Comparison of ENCODE assay signal across 14 cellular contexts in the genomic region with DNA sequence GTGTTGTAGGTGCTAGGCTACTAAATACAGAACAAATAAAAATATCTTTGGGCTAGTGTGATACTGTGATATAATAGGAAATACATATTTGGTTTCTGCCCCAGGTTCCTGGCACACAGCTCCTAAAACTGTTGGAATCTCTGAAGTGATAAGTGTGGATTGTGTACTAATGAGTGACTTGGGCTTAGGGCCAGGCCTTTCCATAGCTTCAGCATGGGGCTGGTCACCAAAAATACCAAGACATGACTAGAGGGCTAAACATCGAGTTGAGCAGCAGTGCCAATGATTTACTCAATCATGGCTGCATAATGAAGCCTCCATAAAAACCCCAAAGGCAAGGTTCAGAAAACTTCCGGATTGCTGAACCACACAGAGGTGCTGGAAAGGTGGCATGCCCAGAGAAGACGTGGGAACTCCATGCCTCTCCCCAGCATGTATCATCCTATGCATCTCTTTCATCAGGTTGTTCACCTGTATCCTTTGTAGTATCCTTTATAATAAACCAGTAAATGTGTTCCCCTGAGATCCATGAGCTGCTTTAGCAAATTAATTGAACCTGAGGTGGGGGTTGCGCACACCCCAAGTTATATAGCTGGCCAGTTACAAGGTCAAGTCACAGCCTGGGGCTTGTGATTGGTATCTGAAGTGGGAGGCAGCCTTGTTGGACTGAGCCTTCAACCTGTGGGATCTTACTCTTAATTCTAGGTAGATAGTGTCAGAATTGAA. TPM values are rescaled to one million over a fixed set of nuclear protein-coding genes. Genes with fewer than 3 reads are reported as not detected.
DNase-seq lines count a peak whose midpoint lies in the region; TF ChIP-seq lines count a peak whose summit lies in the region.
"Had no signal": no experiment of that assay in that cellular context is flagged by ENCODE, and none has a peak within 500 bp of the region (broad histone marks: within the 10 kb centered on the region; RNA-seq: fewer than 3 reads in every experiment).

No MANE protein-coding gene starts in this region.

- intact Hi-C loops in left ventricle myocardium inferior (cut with micrococcal nuclease) (no loop called here), thyroid gland (cut with DNase I) (no loop called here)

- H3K27me3 ChIP-seq in MG63 (no peaks in the 10 kb centered on the region), left ventricle myocardium inferior (ENCODE audit: low read depth) (no peaks in the 10 kb centered on the region), skeletal muscle tissue (ENCODE audit: control insufficient read depth in 3 of 3, insufficient read depth in 3 of 3, low read length in 3 of 3) (no peaks in the 10 kb centered on the region), thyroid gland (no peaks in the 10 kb centered on the region)
- H3K27me3 ChIP-seq: dorsolateral prefrontal cortex, suprapubic skin had no signal

- peak; percentile 56 for DNase-seq in MG63
- peak; percentile 21 for DNase-seq in cerebellum (ENCODE audit: low spot score)
- peak; percentile 51 for DNase-seq in left ventricle myocardium inferior
- DNase-seq in mesenteric fat pad (ENCODE audit: low spot score) = no peak
- DNase-seq in thyroid gland = no peak
- DNase-seq in nucleus accumbens (lab: John Stamatoyannopoulos, UW) = no peak
- DNase-seq: activated CD8-positive, alpha-beta memory T cell treated with anti-CD3 and anti-CD28 coated beads, Interleukin-2, amount 50 U/mL, for 4 hours; activated naive CD8-positive, alpha-beta T cell treated with anti-CD3 and anti-CD28 coated beads for 36 hours; CD8-positive, alpha-beta memory T cell; dorsolateral prefrontal cortex; GDM1 had no signal

- peaks cover 4% of the 10 kb centered on the region; the same call in 1 of the 2 replicates for H3K36me3 ChIP-seq in MG63
- H3K36me3 ChIP-seq in left ventricle myocardium inferior = no peaks in the 10 kb centered on the region
- no peaks in the 10 kb centered on the region for H3K36me3 ChIP-seq in skeletal muscle tissue (ENCODE audit: control insufficient read depth in 3 of 3, insufficient read depth in 3 of 3, low read length in 3 of 3)
- H3K36me3 ChIP-seq in thyroid gland = no peaks in the 10 kb centered on the region
- H3K36me3 ChIP-seq: suprapubic skin had no signal

- H3K9me3 ChIP-seq in MG63 (0 out of 2 replicates have a peak, but pooled peaks cover 2% of the 10 kb centered on the region), left ventricle myocardium inferior (replicated peaks) (no peaks in the 10 kb centered on the region), skeletal muscle tissue (ENCODE audit: control insufficient read depth in 3 of 3, low read length in 3 of 3) (no peaks in the 10 kb centered on the region), thyroid gland (no peaks in the 10 kb centered on the region)
- H3K9me3 ChIP-seq: suprapubic skin had no signal

- TF ChIP-seq POLR2A in thyroid gland (IDR thresholded peaks at IDR 0.05) = no peak

- H3K27ac ChIP-seq in left ventricle myocardium inferior (replicated peaks) (peak overlapping the region; percentile 81), skeletal muscle tissue (ENCODE audit: low read depth, low read length) (peak overlapping the region; percentile 52), thyroid gland (no peak overlapping the region)
- H3K27ac ChIP-seq: dorsolateral prefrontal cortex, suprapubic skin, VCaP had no signal

- H3K4me3 ChIP-seq in MG63 (no peak overlapping the region), left ventricle myocardium inferior (peak overlapping the region; percentile 27), skeletal muscle tissue (ENCODE audit: low read length in 3 of 3) (peak overlapping the region in 1 of 3 donors; percentile 42), thyroid gland (replicated peaks in 1 of 3) (no peak overlapping the region)
- H3K4me3 ChIP-seq: dorsolateral prefrontal cortex, suprapubic skin had no signal

- TF ChIP-seq CTCF in left ventricle myocardium inferior (IDR thresholded peaks at IDR 0.05; ENCODE audit: borderline replicate concordance) (no peak), thyroid gland (IDR thresholded peaks at IDR 0.05) (no peak)

- H3K9ac ChIP-seq in skeletal muscle tissue (ENCODE audit: low read depth in 1 of 3, low read length in 3 of 3) = peak overlapping the region in 1 of 3 donors; percentile 18

- 84 to 85% methylated on average over 4 of the region's 4 CpGs for WGBS in thyroid gland, 2 donors

- H3K4me1 ChIP-seq in left ventricle myocardium inferior (peaks cover 45% of the 10 kb centered on the region), skeletal muscle tissue (ENCODE audit: control insufficient read depth in 3 of 3, insufficient read depth in 3 of 3, low read length in 3 of 3) (peaks cover 2 to 14% (median 13%) of the 10 kb centered on the region in 3 donors), thyroid gland (peaks cover 0 to 15% of the 10 kb centered on the region in 2 donors)

RNA-seq across cellular contexts. Expression of a gene that starts 51.6 kb away (rescaled TPM):
- total RNA-seq in MG63 (2014; rRNA removed; shearing (Covaris generic); ENCODE audit: low replicate concordance) = 25.4 and 27.8 TPM in 2 replicates
- total RNA-seq in cerebellum = 73.1 TPM
- 32.6 TPM for total RNA-seq in left ventricle myocardium inferior
- 53.2 TPM for total RNA-seq in skeletal muscle tissue
- total RNA-seq in mesenteric fat pad = 49.0 TPM
- total RNA-seq in thyroid gland = 10 to 100 TPM; 46.8 to 71.6 (median 56.0) TPM

Comparison
In these comparisons a context has a peak if more than half of its experiments do, and no peak if none do; other contexts are left out.
1. DNase-seq: peak in MG63 (single experiment), cerebellum (single experiment) and left ventricle myocardium inferior (single experiment); none in mesenteric fat pad (single experiment), thyroid gland (0 of 2) and nucleus accumbens (0 of 56).
2. H3K27ac ChIP-seq: peak in left ventricle myocardium inferior (single experiment) and skeletal muscle tissue (single experiment); none in thyroid gland (0 of 3).